ENCODE assay signal across 24 cellular contexts in the genomic region with DNA sequence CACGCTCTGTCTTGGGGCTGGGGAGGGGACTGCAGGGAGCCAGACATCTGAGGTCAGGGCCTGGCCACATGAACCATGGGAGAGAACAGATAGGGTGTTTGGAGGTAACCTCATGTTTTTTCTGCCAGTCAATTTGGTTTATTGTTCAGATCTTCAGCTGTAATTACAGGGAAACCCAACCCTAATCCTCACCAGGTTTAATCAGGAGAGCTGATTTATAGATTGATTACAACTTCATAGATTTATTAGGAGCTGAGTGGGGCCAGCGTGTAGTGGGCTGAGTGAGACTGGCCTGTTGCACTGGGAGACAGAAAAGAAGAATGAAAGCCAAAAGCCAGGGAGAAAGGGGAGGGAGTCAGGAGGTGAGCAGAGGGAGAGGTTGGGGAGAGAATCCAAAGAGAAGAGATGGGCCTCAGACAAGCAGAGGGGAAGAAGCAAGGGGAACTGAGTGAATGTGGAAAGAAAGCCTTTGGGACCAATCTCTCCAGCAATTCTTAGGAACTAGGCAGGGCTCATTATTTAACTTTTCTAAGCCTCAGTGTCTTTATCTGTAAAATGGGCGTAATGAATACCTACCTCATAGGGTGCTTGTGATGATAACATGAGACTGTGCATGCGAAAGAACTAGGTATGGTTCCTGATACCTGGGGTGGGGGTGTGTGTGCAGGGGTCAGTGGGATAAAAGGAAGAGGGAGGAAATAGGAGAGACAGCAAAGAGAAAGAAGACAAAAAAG. TPM values are rescaled to one million over a fixed set of nuclear protein-coding genes. Genes with fewer than 3 reads are reported as not detected.
DNase-seq lines count a peak whose midpoint lies in the region; ATAC-seq and TF ChIP-seq lines count a peak whose summit lies in the region.
"Had no signal": no experiment of that assay in that cellular context is flagged by ENCODE, and none has a peak within 500 bp of the region (broad histone marks: within the 10 kb centered on the region; RNA-seq: fewer than 3 reads in every experiment).

No MANE protein-coding gene starts in this region.

- H3K4me1 ChIP-seq in endodermal cell (ENCODE audit: control insufficient read depth, insufficient read depth, low read length) (peaks cover 13% of the 10 kb centered on the region), neuronal stem cell (ENCODE audit: control insufficient read depth in 2 of 2, insufficient read depth in 1 of 2, low read depth in 1 of 2, low read length in 2 of 2) (peaks cover 0 to 3% of the 10 kb centered on the region in 2 donors)

- no peak overlapping the region for H2BK15ac ChIP-seq in neuronal stem cell (ENCODE audit: low read length)

- H3K27ac ChIP-seq in endodermal cell (ENCODE audit: low read depth, low read length) (no peak overlapping the region), neuronal stem cell (replicated peaks; ENCODE audit: low read length) (no peak overlapping the region)
- H3K27ac ChIP-seq: 22Rv1, BLaER1, C4-2B had no signal

- H4K91ac ChIP-seq in neuronal stem cell (ENCODE audit: low read depth, low read length, poor library complexity) = no peak overlapping the region

- H2AK5ac ChIP-seq in neuronal stem cell (ENCODE audit: low read depth, low read length) = no peak overlapping the region

- peak overlapping the region; percentile 30 for H3K18ac ChIP-seq in neuronal stem cell (ENCODE audit: low read length)

- no peak overlapping the region for H2BK5ac ChIP-seq in neuronal stem cell (ENCODE audit: low read length)

- H3K4me3 ChIP-seq in endodermal cell (ENCODE audit: low read length) = no peak overlapping the region
- H3K4me3 ChIP-seq in neuronal stem cell (ENCODE audit: low read length in 2 of 2) = no peak overlapping the region
- H3K4me3 ChIP-seq: BLaER1 had no signal

- H3K27me3 Mint-ChIP-seq in endodermal cell (ENCODE audit: insufficient read depth) (peaks cover 10% of the 10 kb centered on the region), type B pancreatic cell (peaks cover 13% of the 10 kb centered on the region)

- H3K4ac ChIP-seq in neuronal stem cell (ENCODE audit: low read length) = no peak overlapping the region

- no peak overlapping the region for H3K4me3 Mint-ChIP-seq in endodermal cell
- H3K4me3 Mint-ChIP-seq in type B pancreatic cell = no peak overlapping the region
- H3K4me3 Mint-ChIP-seq: B cell; CD4-positive, alpha-beta T cell; CD8-positive, alpha-beta memory T cell had no signal

- DNase-seq in NCI-H82 (lab: John Stamatoyannopoulos, UW) = peak; percentile 44
- no peak for DNase-seq in NCI-H82 treated with DMSO at 0.1 percent for 48 hours (lab: John Stamatoyannopoulos, UW; ENCODE audit: unreplicated experiment)
- no peak for DNase-seq in HEK293T (ENCODE audit: extremely low spot score)
- peak; percentile 29 for DNase-seq in endodermal cell
- DNase-seq in neuronal stem cell (ENCODE audit: low spot score) = no peak
- DNase-seq in type B pancreatic cell (ENCODE audit: extremely low spot score, unreplicated experiment) = no peak
- no peak for DNase-seq in glomerular visceral epithelial cell (ENCODE audit: extremely low spot score)
- DNase-seq: Calu3; CD4-positive, alpha-beta T cell; CD8-positive, alpha-beta memory T cell; DMS53; DMS79 treated with DMSO at 0.1 percent for 48 hours; GF-D8; GOT3; H7 had no signal

- H3K27ac Mint-ChIP-seq in endodermal cell = peak overlapping the region; percentile 31
- no peak overlapping the region for H3K27ac Mint-ChIP-seq in type B pancreatic cell
- H3K27ac Mint-ChIP-seq: B cell; CD4-positive, alpha-beta T cell had no signal

- H3K27me3 ChIP-seq in endodermal cell (ENCODE audit: control insufficient read depth, insufficient read depth, low read length, poor library complexity, severe bottlenecking) (no peaks in the 10 kb centered on the region), neuronal stem cell (ENCODE audit: control insufficient read depth in 3 of 3, insufficient read depth in 3 of 3, low read depth in 1 of 3, low read length in 3 of 3) (peaks cover 0 to 14% (median 0%) of the 10 kb centered on the region in 3 experiments)
- H3K27me3 ChIP-seq: BLaER1 had no signal

- no peak for ATAC-seq in GM18867 (IDR thresholded peaks at IDR 0.05; ENCODE audit: unreplicated experiment)
- ATAC-seq: HCT116 had no signal

- H3K9me3 ChIP-seq in endodermal cell (ENCODE audit: control insufficient read depth, low read length) (no peaks in the 10 kb centered on the region), neuronal stem cell (replicated peaks in 1 of 2; ENCODE audit: control insufficient read depth in 2 of 2, insufficient read depth in 1 of 2, low read depth in 1 of 2, low read length in 2 of 2) (no peaks in the 10 kb centered on the region)
- H3K9me3 ChIP-seq: BLaER1 had no signal

- no peak overlapping the region for H3K23ac ChIP-seq in neuronal stem cell (ENCODE audit: low read depth, low read length, poor library complexity)

- H3K36me3 Mint-ChIP-seq in endodermal cell (ENCODE audit: low read depth) (no peaks in the 10 kb centered on the region), type B pancreatic cell (no peaks in the 10 kb centered on the region)
- H3K36me3 Mint-ChIP-seq: CD8-positive, alpha-beta memory T cell had no signal

- H4K8ac ChIP-seq in neuronal stem cell (ENCODE audit: low read depth, low read length) = no peak overlapping the region

- no peak overlapping the region for H3K4me2 ChIP-seq in neuronal stem cell (ENCODE audit: insufficient read depth, low read length, poor library complexity, severe bottlenecking)
- H3K4me2 ChIP-seq: BLaER1 had no signal

- no peak overlapping the region for H2BK120ac ChIP-seq in neuronal stem cell (ENCODE audit: low read depth, low read length)

- peaks cover 25% of the 10 kb centered on the region for H3K4me1 Mint-ChIP-seq in endodermal cell
- peaks cover 13% of the 10 kb centered on the region for H3K4me1 Mint-ChIP-seq in type B pancreatic cell (ENCODE audit: unreplicated experiment)
- H3K4me1 Mint-ChIP-seq: B cell; CD8-positive, alpha-beta memory T cell had no signal

- TF ChIP-seq CTCF in endodermal cell (conservative IDR thresholded peaks at IDR 0.05) (no peak), type B pancreatic cell (conservative IDR thresholded peaks at IDR 0.05) (no peak)

- H3K9me3 Mint-ChIP-seq in endodermal cell (peaks cover 6% of the 10 kb centered on the region), type B pancreatic cell (no peaks in the 10 kb centered on the region)
- H3K9me3 Mint-ChIP-seq: CD4-positive, alpha-beta T cell; CD8-positive, alpha-beta memory T cell had no signal

- no peaks in the 10 kb centered on the region for H3K79me1 ChIP-seq in neuronal stem cell (ENCODE audit: low read depth, low read length)

- CTCF ChIA-PET in HEK293T (lab: Yijun Ruan, JAX) = no interaction called here

- H2AFZ ChIP-seq in neuronal stem cell (ENCODE audit: low read length) = no peak overlapping the region

- no peak overlapping the region for H2BK12ac ChIP-seq in neuronal stem cell (ENCODE audit: low read length)

- POLR2A ChIA-PET in HEK293T (lab: Yijun Ruan, JAX) = no interaction called here

- no peak overlapping the region for H3K9ac ChIP-seq in endodermal cell (ENCODE audit: extremely low read depth, low read length, poor library complexity, severe bottlenecking)
- no peak overlapping the region for H3K9ac ChIP-seq in neuronal stem cell (ENCODE audit: low read depth, low read length, poor library complexity)
- H3K9ac ChIP-seq: BLaER1 had no signal

- H3K14ac ChIP-seq in neuronal stem cell (ENCODE audit: low read length) = no peak overlapping the region

- 93 to 96% methylated on average over 4 of the region's 4 CpGs for WGBS in endodermal cell (ENCODE audit: insufficient coverage in 1 of 2, insufficient read length in 1 of 2), 2 experiments
- no CpG with 5 or more reads among the region's 4 CpGs for WGBS in neuronal stem cell (ENCODE audit: extremely low coverage in 2 of 2, insufficient read length in 2 of 2, insufficient replicate concordance in 1 of 2), 2 donors

- H3K36me3 ChIP-seq in endodermal cell (ENCODE audit: control insufficient read depth, insufficient read depth, low read length) = no peaks in the 10 kb centered on the region
- H3K36me3 ChIP-seq in neuronal stem cell (replicated peaks in 1 of 2; ENCODE audit: control insufficient read depth in 2 of 2, insufficient read depth in 2 of 2, low read length in 2 of 2) = no peaks in the 10 kb centered on the region
- H3K36me3 ChIP-seq: BLaER1 had no signal

TF ChIP-seq in HEK293T, 16 proteins besides CTCF, POLR2A, EP300 and RAD21:
- TF ChIP-seq, protein P1, sequence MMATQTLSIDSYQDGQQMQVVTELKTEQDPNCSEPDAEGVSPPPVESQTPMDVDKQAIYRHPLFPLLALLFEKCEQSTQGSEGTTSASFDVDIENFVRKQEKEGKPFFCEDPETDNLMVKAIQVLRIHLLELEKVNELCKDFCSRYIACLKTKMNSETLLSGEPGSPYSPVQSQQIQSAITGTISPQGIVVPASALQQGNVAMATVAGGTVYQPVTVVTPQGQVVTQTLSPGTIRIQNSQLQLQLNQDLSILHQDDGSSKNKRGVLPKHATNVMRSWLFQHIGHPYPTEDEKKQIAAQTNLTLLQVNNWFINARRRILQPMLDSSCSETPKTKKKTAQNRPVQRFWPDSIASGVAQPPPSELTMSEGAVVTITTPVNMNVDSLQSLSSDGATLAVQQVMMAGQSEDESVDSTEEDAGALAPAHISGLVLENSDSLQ (IDR thresholded peaks at IDR 0.05) = peak; percentile 58; the same call in 1 of the 2 replicates
- TF ChIP-seq HDGF (IDR thresholded peaks at IDR 0.05; ENCODE audit: borderline replicate concordance) (no peak), LEF1 (IDR thresholded peaks at IDR 0.05; ENCODE audit: borderline replicate concordance) (no peak), BHLHE40 (IDR thresholded peaks at IDR 0.05; ENCODE audit: borderline replicate concordance) (no peak), ARNT (IDR thresholded peaks at IDR 0.05) (no peak), ELF4 (IDR thresholded peaks at IDR 0.05) (no peak), SUZ12 (IDR thresholded peaks at IDR 0.05) (no peak)

RNA-seq across cellular contexts. Expression of a gene that starts 17.0 kb away (rescaled TPM):
- total RNA-seq in endodermal cell (under 1 TPM; 0.04 to 0.20 TPM), type B pancreatic cell (ENCODE audit: low replicate concordance) (2.2 and 2.8 TPM in 2 replicates)
- polyA plus RNA-seq in endodermal cell (2013, experiment 1 of 2) = 1.4 TPM
- 1.2 TPM for polyA plus RNA-seq in endodermal cell (2013, experiment 2 of 2)
- polyA plus RNA-seq in neuronal stem cell (2013, experiment 1 of 2) = 0.25 TPM
- 0.28 TPM for polyA plus RNA-seq in neuronal stem cell (2013, experiment 2 of 2)
- total RNA-seq: Calu3; CD4-positive, alpha-beta T cell; CD8-positive, alpha-beta memory T cell; Daoy; G401 had no signal
- polyA plus RNA-seq: AG04450 had no signal

Comparison
In these comparisons a context has a peak if more than half of its experiments do, and no peak if none do; other contexts are left out.
1. DNase-seq: peak in NCI-H82 (single experiment) and endodermal cell (single experiment); none in NCI-H82 treated with DMSO at 0.1 percent for 48 hours (single experiment), HEK293T (single experiment), neuronal stem cell (single experiment), type B pancreatic cell (single experiment) and glomerular visceral epithelial cell (single experiment).